ENCODE assay signal across 33 cellular contexts in the genomic region with DNA sequence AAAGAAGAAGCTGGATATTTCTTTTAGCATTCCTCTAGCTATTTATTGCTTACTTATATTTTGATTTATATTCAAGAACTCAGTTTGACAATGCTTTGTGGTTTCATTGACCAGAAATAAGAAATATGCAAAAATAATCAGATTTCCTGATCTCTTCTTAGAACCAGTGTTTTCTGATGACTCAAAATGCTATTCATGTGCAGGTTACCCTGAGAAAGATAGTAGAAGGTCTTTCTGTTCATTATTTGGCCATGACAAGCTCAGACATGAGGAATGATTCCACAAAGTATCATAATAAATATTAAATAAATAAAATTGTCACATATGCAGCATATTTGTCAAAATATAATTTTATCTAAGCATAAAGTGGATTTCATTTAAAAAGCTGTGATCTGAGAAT. TPM values are rescaled to one million over a fixed set of nuclear protein-coding genes. Genes with fewer than 3 reads are reported as not detected.
"Had no signal": no experiment of that assay in that cellular context is flagged by ENCODE, and none has a peak within 500 bp of the region (broad histone marks: within the 10 kb centered on the region; RNA-seq: fewer than 3 reads in every experiment).

No MANE protein-coding gene starts in this region.

- FAIRE-seq: astrocyte had no signal

- ATAC-seq: activated CD4-positive, CD25-positive, alpha-beta regulatory T cell treated with anti-CD3 and anti-CD28 coated beads, Interleukin-2, amount 50 U/mL, for 24 hours; activated CD8-positive, alpha-beta T cell treated with anti-CD3 and anti-CD28 coated beads for 36 hours; activated T-cell treated with anti-CD3 and anti-CD28 coated beads, Interleukin-2, amount 50 U/mL, for 4 hours; activated T-helper 17 cell treated with anti-CD3 and anti-CD28 coated beads, Interleukin-2, amount 50 U/mL, for 72 hours; esophagus mucosa; gastroesophageal sphincter; T-helper 17 cell had no signal

- H3K4me1 ChIP-seq: colonic mucosa had no signal

- H3K36me3 ChIP-seq: brain microvascular endothelial cell, cardiac muscle cell, colonic mucosa, gastroesophageal sphincter, WERI-Rb-1 had no signal

- H3K27me3 ChIP-seq: brain microvascular endothelial cell, cardiac muscle cell, colonic mucosa, gastroesophageal sphincter had no signal

- H3K4me3 ChIP-seq: cardiac muscle cell, colonic mucosa, gastroesophageal sphincter had no signal

- H3K27ac ChIP-seq: brain microvascular endothelial cell, cardiac muscle cell, colonic mucosa, WERI-Rb-1 had no signal

- H3K9me3 ChIP-seq: colonic mucosa, gastroesophageal sphincter had no signal

- DNase-seq: activated B cell treated with CpG ODN at 0.5 μM for 24 hours; activated CD4-positive, alpha-beta T cell treated with anti-CD3 and anti-CD28 coated beads for 48 hours; activated CD4-positive, alpha-beta T cell treated with anti-CD3 and anti-CD28 coated beads, Interleukin-2, amount 50 U/mL, for 1 hour; activated CD4-positive, alpha-beta T cell treated with anti-CD3 and anti-CD28 coated beads, Interleukin-2, amount 50 U/mL, for 48 hours; activated CD8-positive, alpha-beta memory T cell treated with anti-CD3 and anti-CD28 coated beads for 24 hours; activated CD8-positive, alpha-beta T cell treated with anti-CD3 and anti-CD28 coated beads for 36 hours; activated effector memory CD4-positive, alpha-beta T cell treated with Interleukin-2 at 50 U/mL for 16 hours; activated gamma-delta T cell treated with Interleukin-2 at 50 U/mL for 16 hours; activated naive CD4-positive, alpha-beta T cell treated with anti-CD3 and anti-CD28 coated beads, Interleukin-2, amount 50 U/mL, for 16 hours; activated naive CD4-positive, alpha-beta T cell treated with Interleukin-2 at 50 U/mL for 16 hours; activated T-cell treated with anti-CD3 and anti-CD28 coated beads, Interleukin-2, amount 50 U/mL, for 4 hours; amniotic stem cell; anterior cingulate cortex; brain microvascular endothelial cell; central memory CD4-positive, alpha-beta T cell; cerebellar nuclear complex; colonic mucosa; effector memory CD4-positive, alpha-beta T cell; endodermal cell; foreskin fibroblast; T-helper 1 cell; T-helper 17 cell; T1000; WERI-Rb-1 had no signal

RNA-seq across cellular contexts. Expression of gene ADH7, which starts 24.1 kb away (rescaled TPM):
- total RNA-seq: activated B cell treated with CpG ODN at 0.5 μM for 24 hours; activated CD8-positive, alpha-beta T cell treated with anti-CD3 and anti-CD28 coated beads for 36 hours; activated T-cell treated with anti-CD3 and anti-CD28 coated beads, Interleukin-2, amount 50 U/mL, for 4 hours; activated T-helper 17 cell treated with anti-CD3 and anti-CD28 coated beads, Interleukin-2, amount 50 U/mL, for 72 hours; astrocyte; cardiac muscle cell; colonic mucosa; dermis microvascular lymphatic vessel endothelial cell; endodermal cell; epithelial cell of proximal tubule; glomerular endothelial cell; T-helper 17 cell had no signal
- polyA plus RNA-seq: cardiac muscle cell had no signal

RNA-seq across cellular contexts. Expression of gene ADH1C, which starts 58.5 kb away (rescaled TPM):
- total RNA-seq: activated B cell treated with CpG ODN at 0.5 μM for 24 hours; activated CD8-positive, alpha-beta T cell treated with anti-CD3 and anti-CD28 coated beads for 36 hours; activated T-helper 17 cell treated with anti-CD3 and anti-CD28 coated beads, Interleukin-2, amount 50 U/mL, for 72 hours; astrocyte; cardiac muscle cell; dermis microvascular lymphatic vessel endothelial cell; endodermal cell; epithelial cell of proximal tubule; glomerular endothelial cell; T-helper 17 cell had no signal
- polyA plus RNA-seq: cardiac muscle cell had no signal
